Comparison of ENCODE assay signal across 18 cellular contexts in genomic region chr9:130254753-130255637, GRCh38. TPM values are rescaled to one million over a fixed set of nuclear protein-coding genes. Genes with fewer than 3 reads are reported as not detected.
DNase-seq lines count a peak whose midpoint lies in the region; ATAC-seq and TF ChIP-seq lines count a peak whose summit lies in the region.
"Had no signal": no experiment of that assay in that cellular context is flagged by ENCODE, and none has a peak within 500 bp of the region (broad histone marks: within the 10 kb centered on the region; RNA-seq: fewer than 3 reads in every experiment).

No MANE protein-coding gene starts in this region.

- no peaks in the 10 kb centered on the region for H3K9me3 Mint-ChIP-seq in neural progenitor cell
- H3K9me3 Mint-ChIP-seq: activated T-helper 2 cell treated with anti-CD3 and anti-CD28 coated beads, Interferon-gamma antibody, Interleukin-2, Interleukin-4, amounts not matched to agents 10 μg/mL and 5 μg/mL and 100 μg/mL, durations not matched to agents 14 hours and 24 hours and 36 hours; T-helper 1 cell treated with Interleukin-12 subunit alpha and Interleukin-12 subunit beta and Interleukin-4 antibody, amounts not matched to agents 30 μg/mL and 1 μg/mL, for 36 hours had no signal

- H3K27me3 Mint-ChIP-seq in neural progenitor cell (ENCODE audit: insufficient read depth, low read depth): peaks cover 14% of the 10 kb centered on the region

- POLR2A ChIA-PET in SK-N-SH (lab: Yijun Ruan, JAX): no interaction called here

- H3K9me2 ChIP-seq in SK-N-SH: no peaks in the 10 kb centered on the region

- H4K20me1 ChIP-seq in SK-N-SH (ENCODE audit: insufficient read depth) (no peaks in the 10 kb centered on the region), neural progenitor cell (ENCODE audit: low read depth) (no peaks in the 10 kb centered on the region)

- TF ChIP-seq EP300 in SK-N-SH (IDR thresholded peaks at IDR 0.05; ENCODE audit: borderline replicate concordance in 1 of 2, low read depth in 1 of 2, low read length in 1 of 2): no peak

- H3K4me1 ChIP-seq in SK-N-SH (ENCODE audit: control insufficient read depth in 1 of 2, insufficient read depth in 2 of 2, low read depth in 1 of 2, low read length in 1 of 2) (peaks cover 0 to 6% of the 10 kb centered on the region in 2 experiments; a peak in 1 of 4 replicates), neural progenitor cell (no peaks in the 10 kb centered on the region)
- H3K4me1 ChIP-seq: SJCRH30 had no signal

- H3K4me3 Mint-ChIP-seq in neural progenitor cell: no peak overlapping the region
- H3K4me3 Mint-ChIP-seq: T-helper 1 cell treated with Interleukin-12 subunit alpha and Interleukin-12 subunit beta and Interleukin-4 antibody, amounts not matched to agents 30 μg/mL and 1 μg/mL, for 36 hours had no signal

- H3K4me3 ChIP-seq in SK-N-SH (ENCODE audit: low read depth in 2 of 2, low read length in 1 of 2): no peak overlapping the region
- no peak overlapping the region for H3K4me3 ChIP-seq in neural progenitor cell
- H3K4me3 ChIP-seq: ovary, SJCRH30 had no signal

- ATAC-seq in GM21367 (IDR thresholded peaks at IDR 0.05; ENCODE audit: unreplicated experiment): no peak
- ATAC-seq: Panc1, right cardiac atrium had no signal

- H3K4me1 Mint-ChIP-seq in neural progenitor cell: peaks cover 2% of the 10 kb centered on the region

- H3K27ac Mint-ChIP-seq in neural progenitor cell: no peak overlapping the region
- H3K27ac Mint-ChIP-seq: activated T-helper 2 cell treated with anti-CD3 and anti-CD28 coated beads, Interferon-gamma antibody, Interleukin-2, Interleukin-4, amounts not matched to agents 10 μg/mL and 5 μg/mL and 100 μg/mL, durations not matched to agents 14 hours and 24 hours and 36 hours; CD14-positive monocyte; T-helper 1 cell treated with Interleukin-12 subunit alpha and Interleukin-12 subunit beta and Interleukin-4 antibody, amounts not matched to agents 30 μg/mL and 1 μg/mL, for 36 hours had no signal

- TF ChIP-seq CTCF in SK-N-SH (IDR thresholded peaks at IDR 0.05) (no peak), neural progenitor cell (IDR thresholded peaks at IDR 0.05) (no peak)

- H3K4me2 ChIP-seq in SK-N-SH (no peak overlapping the region), neural progenitor cell (no peak overlapping the region)

- DNase-seq in DMS153 (lab: John Stamatoyannopoulos, UW) (peak; percentile 48), NCI-H128 (lab: John Stamatoyannopoulos, UW; ENCODE audit: unreplicated experiment) (peak; percentile 69), SK-N-SH (no peak), neural progenitor cell (ENCODE audit: low spot score) (no peak), COR-L47 (lab: John Stamatoyannopoulos, UW) (no peak), AML-193 (lab: John Stamatoyannopoulos, UW) (no peak)
- DNase-seq in stimulated activated CD4-positive, alpha-beta T cell treated with anti-CD3 and anti-CD28 coated beads, Interleukin-12 subunit alpha, Interleukin-12 subunit beta, amount 100 ng/mL, for 4 hours: no peak
- DNase-seq: activated CD4-positive, alpha-beta T cell treated with anti-CD3 and anti-CD28 coated beads for 48 hours; cortex of kidney; H7; ovary; right cardiac atrium; SJCRH30 had no signal

- TF ChIP-seq RAD21 in SK-N-SH (IDR thresholded peaks at IDR 0.05; ENCODE audit: low read length): no peak

- H3K27ac ChIP-seq in SK-N-SH (ENCODE audit: low read depth in 2 of 2, low read length in 1 of 2) (no peak overlapping the region), neural progenitor cell (no peak overlapping the region)
- H3K27ac ChIP-seq: ovary, SJCRH30 had no signal

- H2AFZ ChIP-seq in SK-N-SH (ENCODE audit: low read depth) (no peak overlapping the region), neural progenitor cell (replicated peaks) (peak overlapping the region; percentile 34)

- H3K9me3 ChIP-seq in SK-N-SH (peaks cover 4% of the 10 kb centered on the region; the same call in 1 of the 2 replicates), neural progenitor cell (ENCODE audit: low read depth) (no peaks in the 10 kb centered on the region)
- H3K9me3 ChIP-seq: ovary had no signal

- WGBS in SK-N-SH (ENCODE audit: low lambda C conversion rate): 69% methylated on average over 21 of the region's 23 CpGs

- no peaks in the 10 kb centered on the region for H3K79me2 ChIP-seq in SK-N-SH (ENCODE audit: insufficient read depth)
- H3K79me2 ChIP-seq in neural progenitor cell (ENCODE audit: low read depth): no peaks in the 10 kb centered on the region

- H3F3A ChIP-seq in SK-N-SH (replicated peaks; ENCODE audit: insufficient read depth) (no peaks in the 10 kb centered on the region), neural progenitor cell (ENCODE audit: low read depth) (no peaks in the 10 kb centered on the region)

- no peaks in the 10 kb centered on the region for H3K36me3 ChIP-seq in SK-N-SH (replicated peaks in 1 of 2; ENCODE audit: control insufficient read depth in 1 of 2, insufficient read depth in 2 of 2, low read length in 1 of 2)
- no peaks in the 10 kb centered on the region for H3K36me3 ChIP-seq in neural progenitor cell
- H3K36me3 ChIP-seq: ovary, SJCRH30 had no signal

- H3K36me3 Mint-ChIP-seq in neural progenitor cell: no peaks in the 10 kb centered on the region
- H3K36me3 Mint-ChIP-seq: CD14-positive monocyte had no signal

- no peaks in the 10 kb centered on the region; the same call in 1 of the 2 replicates for H3K27me3 ChIP-seq in SK-N-SH (ENCODE audit: insufficient read depth)
- H3K27me3 ChIP-seq in neural progenitor cell: no peaks in the 10 kb centered on the region
- H3K27me3 ChIP-seq: ovary, SJCRH30 had no signal

- CTCF ChIA-PET in SK-N-SH (lab: Yijun Ruan, JAX): interaction anchor here (1.3 to 8.8 kb wide), 8 partner anchors 10 to 206 kb away, joined by 3 to 73 read pairs (median 8); partner anchors contain the start of gene HMCN2

- no peak overlapping the region for H3K9ac ChIP-seq in SK-N-SH
- no peak overlapping the region for H3K9ac ChIP-seq in neural progenitor cell

TF ChIP-seq in SK-N-SH, 30 proteins besides CTCF, POLR2A, EP300 and RAD21:
- TF ChIP-seq MAX (IDR thresholded peaks at IDR 0.05; ENCODE audit: low read depth) (no peak), FOXM1 (IDR thresholded peaks at IDR 0.05; ENCODE audit: low read depth) (no peak), GATA2 (CRISPR knock-in tag; IDR thresholded peaks at IDR 0.05) (peak; percentile 38; the same call in 1 of the 2 replicates), MEF2A (IDR thresholded peaks at IDR 0.05; ENCODE audit: borderline replicate concordance, low read depth) (no peak), ELF1 (IDR thresholded peaks at IDR 0.05) (no peak), PBX3 (IDR thresholded peaks at IDR 0.05) (no peak), RFX5 (IDR thresholded peaks at IDR 0.05; ENCODE audit: low read length) (no peak), USF2 (IDR thresholded peaks at IDR 0.05; ENCODE audit: borderline replicate concordance, low read depth, low read length) (no peak)

RNA-seq across cellular contexts. Expression of gene HMCN2, which starts 10.6 kb away (rescaled TPM):
- polyA plus RNA-seq in SK-N-SH (2012; rRNA removed): 0.15 and 0.28 TPM in 2 replicates
- 0.04 and 0.06 TPM in 2 replicates for polyA plus RNA-seq in SK-N-SH (2012; cell fraction: cytosol; rRNA removed)
- polyA plus RNA-seq in SK-N-SH (2012; cell fraction: nucleus; rRNA removed): 0.55 and 0.56 TPM in 2 replicates
- 0.15 and 0.40 TPM in 2 replicates for total RNA-seq in neural progenitor cell (ENCODE audit: low replicate concordance)
- total RNA-seq: activated T-helper 2 cell treated with anti-CD3 and anti-CD28 coated beads, Interferon-gamma antibody, Interleukin-2, Interleukin-4, amounts not matched to agents 10 μg/mL and 5 μg/mL and 100 μg/mL, durations not matched to agents 14 hours and 24 hours and 36 hours had no signal
- polyA plus RNA-seq: CD14-positive monocyte had no signal

Comparison
In these comparisons a context has a peak if more than half of its experiments do, and no peak if none do; other contexts are left out.
1. DNase-seq: peak in DMS153 (single experiment) and NCI-H128 (single experiment); none in SK-N-SH (single experiment), neural progenitor cell (single experiment), COR-L47 (single experiment), AML-193 (0 of 2) and stimulated activated CD4-positive, alpha-beta T cell treated with anti-CD3 and anti-CD28 coated beads, Interleukin-12 subunit alpha, Interleukin-12 subunit beta, amount 100 ng/mL, for 4 hours (single experiment).